12 cellular contexts compared by ENCODE assay signal in genomic region chr16:79372504-79373184, GRCh38.
DNase-seq lines count a peak whose midpoint lies in the region; ATAC-seq and TF ChIP-seq lines count a peak whose summit lies in the region.
"Had no signal": no experiment of that assay in that cellular context is flagged by ENCODE, and none has a peak within 500 bp of the region (broad histone marks: within the 10 kb centered on the region; RNA-seq: fewer than 3 reads in every experiment).

No MANE protein-coding gene starts in this region.

- H3K36me3 Mint-ChIP-seq in activated CD4-positive, alpha-beta memory T cell treated with anti-CD3 and anti-CD28 coated beads for 36 hours, result peaks cover 13% of the 10 kb centered on the region
- H3K36me3 Mint-ChIP-seq in stimulated activated effector memory CD8-positive, alpha-beta T cell treated with anti-CD3 and anti-CD28 coated beads, Interleukin-12 subunit alpha, Interleukin-12 subunit beta, amount 100 ng/mL, for 72 hours, result peaks cover 14% of the 10 kb centered on the region
- H3K36me3 Mint-ChIP-seq in neural progenitor cell, result no peaks in the 10 kb centered on the region

- no peak overlapping the region for H3K4me3 ChIP-seq in neural progenitor cell
- H3K4me3 ChIP-seq: SJSA1, suprapubic skin had no signal

- CTCF ChIA-PET in activated CD4-positive, alpha-beta memory T cell treated with anti-CD3 and anti-CD28 coated beads for 36 hours (lab: Charles Lee), result no interaction called here

- no peaks in the 10 kb centered on the region for H3K4me1 ChIP-seq in neural progenitor cell
- H3K4me1 ChIP-seq: SJSA1 had no signal

- TF ChIP-seq CTCF in neural progenitor cell (IDR thresholded peaks at IDR 0.05), result no peak

- intact Hi-C loops in activated CD4-positive, alpha-beta memory T cell treated with anti-CD3 and anti-CD28 coated beads for 36 hours (cut with micrococcal nuclease), result loop anchor here (5.0 kb wide), 1 partner anchor 105 kb away; no protein-coding TSS in a partner anchor

- no peak overlapping the region for H3K9ac ChIP-seq in neural progenitor cell

- no peaks in the 10 kb centered on the region for H3K9me3 ChIP-seq in neural progenitor cell (ENCODE audit: low read depth)
- H3K9me3 ChIP-seq: SJSA1 had no signal

- peak; percentile 77 for DNase-seq in activated effector memory CD4-positive, alpha-beta T cell treated with anti-CD3 and anti-CD28 coated beads, Interleukin-2, amount 50 U/mL, for 16 hours
- DNase-seq in activated effector memory CD4-positive, alpha-beta T cell treated with Interleukin-2 at 50 U/mL for 16 hours, result no peak
- DNase-seq in activated CD4-positive, alpha-beta memory T cell treated with anti-CD3 and anti-CD28 coated beads for 36 hours, result peak; percentile 67
- DNase-seq in kidney tubule cell (ENCODE audit: low spot score) (peak; percentile 91), NCI-H1930 (lab: John Stamatoyannopoulos, UW) (no peak), neural progenitor cell (ENCODE audit: low spot score) (no peak)
- peak; percentile 23 to 56 for DNase-seq in stimulated activated effector memory CD8-positive, alpha-beta T cell treated with anti-CD3 and anti-CD28 coated beads, Interleukin-12 subunit alpha, Interleukin-12 subunit beta, amount 100 ng/mL, for 72 hours (ENCODE audit: low spot score in 2 of 2)
- DNase-seq: Karpas-422 had no signal

- H2AFZ ChIP-seq in neural progenitor cell (replicated peaks), result no peak overlapping the region

- H3K27ac ChIP-seq in neural progenitor cell, result no peak overlapping the region
- H3K27ac ChIP-seq: SJSA1, suprapubic skin had no signal

- H3K27me3 ChIP-seq in neural progenitor cell, result no peaks in the 10 kb centered on the region
- H3K27me3 ChIP-seq: SJSA1, suprapubic skin had no signal

- no peaks in the 10 kb centered on the region for H4K20me1 ChIP-seq in neural progenitor cell (ENCODE audit: low read depth)

- ATAC-seq in stimulated activated effector memory CD8-positive, alpha-beta T cell treated with anti-CD3 and anti-CD28 coated beads, Interleukin-12 subunit alpha, Interleukin-12 subunit beta, amount 100 ng/mL, for 72 hours, result peak; percentile 96
- no peak for ATAC-seq in GM21825 (IDR thresholded peaks at IDR 0.05; ENCODE audit: unreplicated experiment)

- H3K79me2 ChIP-seq in neural progenitor cell (ENCODE audit: low read depth), result no peaks in the 10 kb centered on the region

- no peaks in the 10 kb centered on the region for H3K27me3 Mint-ChIP-seq in activated CD4-positive, alpha-beta memory T cell treated with anti-CD3 and anti-CD28 coated beads for 36 hours
- H3K27me3 Mint-ChIP-seq in neural progenitor cell (ENCODE audit: insufficient read depth, low read depth), result peaks cover 2% of the 10 kb centered on the region

- no peak overlapping the region for H3K4me3 Mint-ChIP-seq in activated CD4-positive, alpha-beta memory T cell treated with anti-CD3 and anti-CD28 coated beads for 36 hours
- H3K4me3 Mint-ChIP-seq in stimulated activated effector memory CD8-positive, alpha-beta T cell treated with anti-CD3 and anti-CD28 coated beads, Interleukin-12 subunit alpha, Interleukin-12 subunit beta, amount 100 ng/mL, for 72 hours, result peak overlapping the region; percentile 3
- H3K4me3 Mint-ChIP-seq in neural progenitor cell, result no peak overlapping the region
- H3K4me3 Mint-ChIP-seq: neural crest cell had no signal

- H3K4me2 ChIP-seq in neural progenitor cell, result no peak overlapping the region

- H3K4me1 Mint-ChIP-seq in activated CD4-positive, alpha-beta memory T cell treated with anti-CD3 and anti-CD28 coated beads for 36 hours (ENCODE audit: low read depth), result peaks cover 21% of the 10 kb centered on the region
- peaks cover 42% of the 10 kb centered on the region for H3K4me1 Mint-ChIP-seq in stimulated activated effector memory CD8-positive, alpha-beta T cell treated with anti-CD3 and anti-CD28 coated beads, Interleukin-12 subunit alpha, Interleukin-12 subunit beta, amount 100 ng/mL, for 72 hours
- no peaks in the 10 kb centered on the region for H3K4me1 Mint-ChIP-seq in neural progenitor cell
- H3K4me1 Mint-ChIP-seq: neural crest cell had no signal

- POLR2A ChIA-PET in activated CD4-positive, alpha-beta memory T cell treated with anti-CD3 and anti-CD28 coated beads for 36 hours (lab: Charles Lee), result interaction anchor here (0.8 to 1.5 kb wide), 4 partner anchors 9 to 100 kb away, joined by 3 to 6 read pairs (median 4); no protein-coding TSS in a partner anchor

- peaks cover 21% of the 10 kb centered on the region for H3K9me3 Mint-ChIP-seq in activated CD4-positive, alpha-beta memory T cell treated with anti-CD3 and anti-CD28 coated beads for 36 hours
- peaks cover 18% of the 10 kb centered on the region for H3K9me3 Mint-ChIP-seq in stimulated activated effector memory CD8-positive, alpha-beta T cell treated with anti-CD3 and anti-CD28 coated beads, Interleukin-12 subunit alpha, Interleukin-12 subunit beta, amount 100 ng/mL, for 72 hours
- H3K9me3 Mint-ChIP-seq in neural progenitor cell, result peaks cover 6% of the 10 kb centered on the region

- H3K27ac Mint-ChIP-seq in activated CD4-positive, alpha-beta memory T cell treated with anti-CD3 and anti-CD28 coated beads for 36 hours, result peak overlapping the region; percentile 75
- peak overlapping the region; percentile 88 for H3K27ac Mint-ChIP-seq in stimulated activated effector memory CD8-positive, alpha-beta T cell treated with anti-CD3 and anti-CD28 coated beads, Interleukin-12 subunit alpha, Interleukin-12 subunit beta, amount 100 ng/mL, for 72 hours
- no peak overlapping the region for H3K27ac Mint-ChIP-seq in neural progenitor cell

- H3F3A ChIP-seq in neural progenitor cell (ENCODE audit: low read depth), result no peaks in the 10 kb centered on the region

- H3K36me3 ChIP-seq in neural progenitor cell, result no peaks in the 10 kb centered on the region
- H3K36me3 ChIP-seq: SJSA1, suprapubic skin had no signal

Comparison
In these comparisons a context has a peak if more than half of its experiments do, and no peak if none do; other contexts are left out.
1. DNase-seq: peak in activated effector memory CD4-positive, alpha-beta T cell treated with anti-CD3 and anti-CD28 coated beads, Interleukin-2, amount 50 U/mL, for 16 hours (single experiment), activated CD4-positive, alpha-beta memory T cell treated with anti-CD3 and anti-CD28 coated beads for 36 hours (single experiment), kidney tubule cell (single experiment) and stimulated activated effector memory CD8-positive, alpha-beta T cell treated with anti-CD3 and anti-CD28 coated beads, Interleukin-12 subunit alpha, Interleukin-12 subunit beta, amount 100 ng/mL, for 72 hours (2 of 2); none in activated effector memory CD4-positive, alpha-beta T cell treated with Interleukin-2 at 50 U/mL for 16 hours (single experiment), NCI-H1930 (0 of 2) and neural progenitor cell (single experiment).